In genomic region chr16:67240506-67240905, GRCh38 we compare ENCODE assay signal across 1 cellular context.
TF ChIP-seq lines count a peak whose summit lies in the region.

No MANE protein-coding gene starts in this region.

TF ChIP-seq in IMR-90, 13 proteins besides CTCF, POLR2A, EP300 and RAD21:
- TF ChIP-seq MXI1 (IDR thresholded peaks at IDR 0.05; ENCODE audit: borderline replicate concordance, low read depth, low read length) = 0 out of 2 replicates have a peak, but pooled peaks have one; percentile 51
- peak; percentile 52 for TF ChIP-seq BHLHE40 (IDR thresholded peaks at IDR 0.05; ENCODE audit: low read depth, low read length)
- TF ChIP-seq CEBPB (IDR thresholded peaks at IDR 0.05; ENCODE audit: low read depth, low read length) = no peak
- peak; percentile 63; the same call in 1 of the 2 replicates for TF ChIP-seq USF2 (IDR thresholded peaks at IDR 0.05; ENCODE audit: low read depth, low read length)
